24 cellular contexts compared by ENCODE assay signal in the genomic region with DNA sequence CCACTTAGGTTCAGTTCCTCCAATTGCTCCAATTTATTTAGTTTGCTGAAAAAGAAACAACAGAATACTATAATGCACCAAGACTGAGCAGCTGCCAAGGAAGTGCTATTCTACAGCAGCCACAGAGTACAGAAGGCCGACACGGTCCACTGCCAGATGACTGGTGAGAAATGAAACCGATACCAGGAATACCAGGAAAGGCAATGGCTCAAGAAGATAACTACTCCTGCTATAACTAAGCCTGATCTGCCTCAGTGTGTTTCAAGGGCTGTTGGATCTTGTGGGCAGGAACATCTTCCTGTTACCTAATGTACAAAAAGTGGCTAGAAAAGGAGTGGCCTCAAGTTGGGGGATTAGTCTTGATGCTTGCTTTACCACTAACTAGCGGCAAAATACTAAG. TPM values are rescaled to one million over a fixed set of nuclear protein-coding genes. Genes with fewer than 3 reads are reported as not detected.
DNase-seq lines count a peak whose midpoint lies in the region; ATAC-seq and TF ChIP-seq lines count a peak whose summit lies in the region.
"Had no signal": no experiment of that assay in that cellular context is flagged by ENCODE, and none has a peak within 500 bp of the region (broad histone marks: within the 10 kb centered on the region; RNA-seq: fewer than 3 reads in every experiment).

No MANE protein-coding gene starts in this region.

- H4K20me1 ChIP-seq in BLaER1 = no peaks in the 10 kb centered on the region

- BruUV-seq in A673 (replicated peaks; lab: Mats Ljungman, UMichigan) (no TSS peak), Calu3 (replicated peaks; lab: Mats Ljungman, UMichigan) (no TSS peak)

- no peaks in the 10 kb centered on the region for H3K9me3 Mint-ChIP-seq in Calu3 (ENCODE audit: low read depth, unreplicated experiment)
- H3K9me3 Mint-ChIP-seq: activated naive CD8-positive, alpha-beta T cell treated with anti-CD3 and anti-CD28 coated beads, Interleukin-2, amount 10 ng/mL, durations not matched to agents 7 days and 5 days; effector memory CD8-positive, alpha-beta T cell; H9 had no signal

- H3K9me3 ChIP-seq in BLaER1 (no peaks in the 10 kb centered on the region), mucosa of descending colon (no peaks in the 10 kb centered on the region), A673 (ENCODE audit: low read depth, low read length, poor library complexity, severe bottlenecking) (no peaks in the 10 kb centered on the region)
- H3K9me3 ChIP-seq: A549, body of pancreas, upper lobe of right lung had no signal

- H3K4me3 ChIP-seq in BLaER1 (no peak overlapping the region), choroid plexus epithelial cell (ENCODE audit: low read depth, low read length) (no peak overlapping the region), mucosa of descending colon (no peak overlapping the region), A673 (ENCODE audit: low read depth, low read length, poor library complexity, severe bottlenecking) (no peak overlapping the region)
- H3K4me3 ChIP-seq: A549, body of pancreas, upper lobe of right lung had no signal

- no peaks in the 10 kb centered on the region for H3K4me1 Mint-ChIP-seq in Calu3 (ENCODE audit: low read depth, unreplicated experiment)
- H3K4me1 Mint-ChIP-seq: activated CD4-positive, alpha-beta T cell treated with anti-CD3 and anti-CD28 coated beads for 36 hours; H9 had no signal

- no peaks in the 10 kb centered on the region for H3K27me3 Mint-ChIP-seq in Calu3 (ENCODE audit: unreplicated experiment)
- H3K27me3 Mint-ChIP-seq: activated CD4-positive, alpha-beta T cell treated with anti-CD3 and anti-CD28 coated beads for 36 hours; activated CD8-positive, alpha-beta memory T cell treated with anti-CD3 and anti-CD28 coated beads, Interleukin-2, amount 10 ng/mL, durations not matched to agents 7 days and 5 days; activated naive CD8-positive, alpha-beta T cell treated with anti-CD3 and anti-CD28 coated beads, Interleukin-2, amount 10 ng/mL, durations not matched to agents 7 days and 5 days; effector memory CD8-positive, alpha-beta T cell had no signal

- no peak overlapping the region for H3K27ac Mint-ChIP-seq in Calu3 (ENCODE audit: unreplicated experiment)
- H3K27ac Mint-ChIP-seq: activated CD4-positive, alpha-beta T cell treated with anti-CD3 and anti-CD28 coated beads for 36 hours; activated CD8-positive, alpha-beta memory T cell treated with anti-CD3 and anti-CD28 coated beads, Interleukin-2, amount 10 ng/mL, durations not matched to agents 7 days and 5 days; activated naive CD8-positive, alpha-beta T cell treated with anti-CD3 and anti-CD28 coated beads, Interleukin-2, amount 10 ng/mL, durations not matched to agents 7 days and 5 days; H9 had no signal

- peaks cover 71% of the 10 kb centered on the region for H3K36me3 ChIP-seq in BLaER1
- no peaks in the 10 kb centered on the region for H3K36me3 ChIP-seq in mucosa of descending colon (ENCODE audit: low read depth)
- peaks cover 19% of the 10 kb centered on the region for H3K36me3 ChIP-seq in A673 (ENCODE audit: insufficient read depth, low read length, poor library complexity, severe bottlenecking)

- peak overlapping the region; percentile 62 for H3K4me2 ChIP-seq in BLaER1
- H3K4me2 ChIP-seq: A549 had no signal

- H3K27me3 ChIP-seq in BLaER1 = no peaks in the 10 kb centered on the region
- H3K27me3 ChIP-seq in A673 (replicated peaks; ENCODE audit: insufficient read depth, low read depth, low read length, poor library complexity) = no peaks in the 10 kb centered on the region
- H3K27me3 ChIP-seq: body of pancreas, upper lobe of right lung had no signal

- CTCF ChIA-PET in A673 (lab: Charles Lee) (no interaction called here), Calu3 (lab: Charles Lee) (no interaction called here)

- H3K36me3 Mint-ChIP-seq in Calu3 (ENCODE audit: insufficient read depth, unreplicated experiment) = no peaks in the 10 kb centered on the region
- H3K36me3 Mint-ChIP-seq: activated naive CD8-positive, alpha-beta T cell treated with anti-CD3 and anti-CD28 coated beads, Interleukin-2, amount 10 ng/mL, durations not matched to agents 7 days and 5 days had no signal

- peaks cover 13% of the 10 kb centered on the region for H3K4me1 ChIP-seq in BLaER1
- H3K4me1 ChIP-seq in mucosa of descending colon (ENCODE audit: low read depth) = no peaks in the 10 kb centered on the region
- no peaks in the 10 kb centered on the region for H3K4me1 ChIP-seq in A673 (ENCODE audit: insufficient read depth, low read length, poor library complexity, severe bottlenecking)
- H3K4me1 ChIP-seq: A549, body of pancreas, upper lobe of right lung had no signal

- intact Hi-C loops in mucosa of descending colon (cut with DNase I, micrococcal nuclease) = no loop called here
- intact Hi-C loops in A673 (cut with micrococcal nuclease; ENCODE audit: unreplicated experiment) = no loop called here
- intact Hi-C loops in Calu3 (cut with micrococcal nuclease; ENCODE audit: unreplicated experiment) = loop anchor here (1.0 kb wide), 1 partner anchor 31 kb away; no protein-coding TSS in a partner anchor

- POLR2A ChIA-PET in A673 (lab: Charles Lee; ENCODE audit: low non-redundant PET) = no interaction called here

- TF ChIP-seq CTCF in choroid plexus epithelial cell (conservative IDR thresholded peaks at IDR 0.05; ENCODE audit: low read depth, low read length) (no peak), mucosa of descending colon (IDR thresholded peaks at IDR 0.05) (no peak), A673 (conservative IDR thresholded peaks at IDR 0.05; ENCODE audit: low read depth, low read length) (no peak), Calu3 (IDR thresholded peaks at IDR 0.05; ENCODE audit: unreplicated experiment) (no peak)

- H3K4me3 Mint-ChIP-seq in Calu3 (ENCODE audit: low read depth, unreplicated experiment) = no peak overlapping the region
- H3K4me3 Mint-ChIP-seq: activated CD4-positive, alpha-beta T cell treated with anti-CD3 and anti-CD28 coated beads for 36 hours; activated CD8-positive, alpha-beta memory T cell treated with anti-CD3 and anti-CD28 coated beads, Interleukin-2, amount 10 ng/mL, durations not matched to agents 7 days and 5 days; activated naive CD8-positive, alpha-beta T cell treated with anti-CD3 and anti-CD28 coated beads, Interleukin-2, amount 10 ng/mL, durations not matched to agents 7 days and 5 days; effector memory CD8-positive, alpha-beta T cell; H9 had no signal

- ATAC-seq in mucosa of descending colon = peak; percentile 95
- no peak for ATAC-seq in HG03521 (IDR thresholded peaks at IDR 0.05; ENCODE audit: unreplicated experiment)
- ATAC-seq: A549; activated CD4-positive, alpha-beta T cell treated with anti-CD3 and anti-CD28 coated beads for 36 hours; activated CD8-positive, alpha-beta memory T cell treated with anti-CD3 and anti-CD28 coated beads, Interleukin-2, amount 10 ng/mL, durations not matched to agents 7 days and 5 days; body of pancreas; effector memory CD8-positive, alpha-beta T cell; upper lobe of right lung had no signal

- H3K27ac ChIP-seq in BLaER1 = no peak overlapping the region
- H3K27ac ChIP-seq in A673 (ENCODE audit: low read depth, low read length, poor library complexity, severe bottlenecking) = no peak overlapping the region
- H3K27ac ChIP-seq: A549, body of pancreas, upper lobe of right lung had no signal

- peak; percentile 19 for DNase-seq in HK-2 (ENCODE audit: unreplicated experiment)
- peak; percentile 15 for DNase-seq in choroid plexus epithelial cell (ENCODE audit: low read depth)
- peak in 1 of 3 donors; percentile 29 for DNase-seq in mucosa of descending colon
- no peak for DNase-seq in A673 (ENCODE audit: low spot score)
- no peak for DNase-seq in amygdala (lab: John Stamatoyannopoulos, UW)
- no peak for DNase-seq in Calu3
- DNase-seq: activated CD4-positive, alpha-beta T cell treated with anti-CD3 and anti-CD28 coated beads for 36 hours; activated CD8-positive, alpha-beta memory T cell treated with anti-CD3 and anti-CD28 coated beads, Interleukin-2, amount 10 ng/mL, durations not matched to agents 7 days and 5 days; activated naive CD8-positive, alpha-beta T cell treated with anti-CD3 and anti-CD28 coated beads, Interleukin-2, amount 10 ng/mL, durations not matched to agents 7 days and 5 days; body of pancreas; DND-41; effector memory CD8-positive, alpha-beta T cell; H9; head of caudate nucleus; Kasumi-1; NCI-H1092; NCI-H2171; NCI-H526 treated with DMSO at 0.1 percent for 48 hours; stimulated activated CD8-positive, alpha-beta memory T cell treated with anti-CD3 and anti-CD28 coated beads, Interleukin-4, amount 100 ng/mL, for 48 hours; upper lobe of right lung had no signal

- no peak overlapping the region for H3K9ac ChIP-seq in BLaER1

RNA-seq across cellular contexts. Expression of gene MARVELD3, which starts 32.8 kb away (rescaled TPM):
- total RNA-seq in mucosa of descending colon (100 to 1,000 TPM in 1 of 3 donors, 10 to 100 TPM in 2; 46.9 to 108 (median 85.8) TPM), A673 (2021) (1.4 and 1.5 TPM in 2 replicates), Calu3 (2022) (38.4 and 40.1 TPM in 2 replicates)
- total RNA-seq: activated CD4-positive, alpha-beta T cell treated with anti-CD3 and anti-CD28 coated beads for 36 hours; activated CD8-positive, alpha-beta memory T cell treated with anti-CD3 and anti-CD28 coated beads, Interleukin-2, amount 10 ng/mL, durations not matched to agents 7 days and 5 days; activated naive CD8-positive, alpha-beta T cell treated with anti-CD3 and anti-CD28 coated beads, Interleukin-2, amount 10 ng/mL, durations not matched to agents 7 days and 5 days; fibroblast of lung had no signal

Comparison
In these comparisons a context has a peak if more than half of its experiments do, and no peak if none do; other contexts are left out.
1. DNase-seq: peak in HK-2 (single experiment) and choroid plexus epithelial cell (single experiment); none in A673 (single experiment), amygdala (0 of 56) and Calu3 (single experiment).
2. RNA of gene MARVELD3, which starts 32.8 kb away (total RNA-seq): 46.9 to 108 TPM in mucosa of descending colon and 38.4 to 40.1 TPM in Calu3; 1.4 to 1.5 TPM in A673; every median in the first group is over 10 times any median in the second.